ENCODE assay signal across 1 cellular context in the genomic region with DNA sequence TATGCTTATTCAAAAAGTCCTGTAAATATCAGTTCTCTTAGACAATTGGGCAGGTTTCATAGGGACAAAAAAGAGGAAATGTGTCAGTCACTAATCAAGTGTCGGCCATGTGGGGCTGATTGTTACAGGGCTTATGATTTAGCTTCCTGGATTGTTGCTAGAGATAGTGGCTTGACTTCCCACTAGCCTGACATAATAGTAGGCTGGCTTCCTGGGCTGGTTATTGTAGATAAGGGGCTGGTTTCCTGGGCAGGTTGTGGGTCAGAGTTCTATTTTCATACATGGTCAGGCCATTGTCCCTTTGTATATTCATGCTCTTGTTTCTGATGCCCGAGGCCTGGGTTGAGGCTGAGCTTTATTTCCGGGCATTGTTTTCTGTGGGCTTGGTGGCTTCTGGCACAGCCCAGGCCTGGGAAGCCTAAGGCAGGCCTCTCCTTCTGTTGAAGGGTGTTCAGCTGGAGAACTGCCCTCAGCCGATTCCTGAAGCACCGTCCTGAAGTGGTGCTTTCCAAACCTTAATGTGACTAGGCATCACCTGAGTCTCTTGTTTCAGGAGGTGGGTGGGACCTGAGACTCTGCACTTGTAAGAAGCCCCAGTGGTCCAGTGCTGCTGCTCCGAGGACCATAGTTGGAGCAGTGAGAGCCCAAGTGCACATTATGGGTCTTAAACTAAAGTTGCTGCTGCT.
A peak's percentile ranks its signal among the peaks of the same experiment; 100 is the strongest.
TF ChIP-seq lines count a peak whose summit lies in the region.

No MANE protein-coding gene starts in this region.

TF ChIP-seq in HepG2, 621 proteins besides CTCF, POLR2A, EP300 and RAD21:
- TF ChIP-seq, protein P1, sequence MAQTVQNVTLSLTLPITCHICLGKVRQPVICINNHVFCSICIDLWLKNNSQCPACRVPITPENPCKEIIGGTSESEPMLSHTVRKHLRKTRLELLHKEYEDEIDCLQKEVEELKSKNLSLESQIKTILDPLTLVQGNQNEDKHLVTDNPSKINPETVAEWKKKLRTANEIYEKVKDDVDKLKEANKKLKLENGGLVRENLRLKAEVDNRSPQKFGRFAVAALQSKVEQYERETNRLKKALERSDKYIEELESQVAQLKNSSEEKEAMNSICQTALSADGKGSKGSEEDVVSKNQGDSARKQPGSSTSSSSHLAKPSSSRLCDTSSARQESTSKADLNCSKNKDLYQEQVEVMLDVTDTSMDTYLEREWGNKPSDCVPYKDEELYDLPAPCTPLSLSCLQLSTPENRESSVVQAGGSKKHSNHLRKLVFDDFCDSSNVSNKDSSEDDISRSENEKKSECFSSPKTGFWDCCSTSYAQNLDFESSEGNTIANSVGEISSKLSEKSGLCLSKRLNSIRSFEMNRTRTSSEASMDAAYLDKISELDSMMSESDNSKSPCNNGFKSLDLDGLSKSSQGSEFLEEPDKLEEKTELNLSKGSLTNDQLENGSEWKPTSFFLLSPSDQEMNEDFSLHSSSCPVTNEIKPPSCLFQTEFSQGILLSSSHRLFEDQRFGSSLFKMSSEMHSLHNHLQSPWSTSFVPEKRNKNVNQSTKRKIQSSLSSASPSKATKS (CRISPR knock-in tag; IDR thresholded peaks at IDR 0.05), result no peak
- TF ChIP-seq ZNF792 (CRISPR knock-in tag; IDR thresholded peaks at IDR 0.05), result peak; percentile 97; the same call in 1 of the 2 replicates
- TF ChIP-seq, protein P2, sequence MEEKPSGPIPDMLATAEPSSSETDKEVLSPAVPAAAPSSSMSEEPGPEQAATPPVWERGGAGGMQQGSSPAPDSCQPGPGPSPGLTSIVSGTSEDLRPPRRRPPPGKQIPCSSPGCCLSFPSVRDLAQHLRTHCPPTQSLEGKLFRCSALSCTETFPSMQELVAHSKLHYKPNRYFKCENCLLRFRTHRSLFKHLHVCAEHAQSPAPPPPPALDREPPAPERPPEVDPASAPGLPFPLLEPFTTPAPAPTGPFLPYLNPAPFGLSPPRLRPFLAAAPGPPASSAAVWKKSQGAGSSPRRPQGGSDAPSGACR (CRISPR knock-in tag; IDR thresholded peaks at IDR 0.05), result no peak
- TF ChIP-seq, protein P3, sequence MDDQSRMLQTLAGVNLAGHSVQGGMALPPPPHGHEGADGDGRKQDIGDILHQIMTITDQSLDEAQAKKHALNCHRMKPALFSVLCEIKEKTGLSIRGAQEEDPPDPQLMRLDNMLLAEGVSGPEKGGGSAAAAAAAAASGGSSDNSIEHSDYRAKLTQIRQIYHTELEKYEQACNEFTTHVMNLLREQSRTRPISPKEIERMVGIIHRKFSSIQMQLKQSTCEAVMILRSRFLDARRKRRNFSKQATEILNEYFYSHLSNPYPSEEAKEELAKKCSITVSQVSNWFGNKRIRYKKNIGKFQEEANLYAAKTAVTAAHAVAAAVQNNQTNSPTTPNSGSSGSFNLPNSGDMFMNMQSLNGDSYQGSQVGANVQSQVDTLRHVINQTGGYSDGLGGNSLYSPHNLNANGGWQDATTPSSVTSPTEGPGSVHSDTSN (CRISPR knock-in tag; IDR thresholded peaks at IDR 0.05; ENCODE audit: borderline replicate concordance), result no peak
